ENCODE assay signal across 8 cellular contexts in genomic region chr15:66504563-66505429, GRCh38. TPM values are rescaled to one million over a fixed set of nuclear protein-coding genes. Genes with fewer than 3 reads are reported as not detected.
DNase-seq lines count a peak whose midpoint lies in the region; ATAC-seq lines count a peak whose summit lies in the region.

Gene RPL4, minus strand, starts transcription at chr15:66504855. Its CDS starts 65 bp downstream, at chr15:66504790.
Gene ZWILCH, plus strand, starts transcription at chr15:66505326. Its CDS starts 13 bp downstream, at chr15:66505339.

- DNase-seq in A172 (ENCODE audit: low spot score) (peak; percentile 81), NCI-H2227 (lab: John Stamatoyannopoulos, UW; ENCODE audit: unreplicated experiment) (peak; percentile 75), iris pigment epithelial cell (ENCODE audit: low read depth) (peak; percentile 89)
- peak; percentile 57 to 68 (median 63) for DNase-seq in activated CD4-positive, CD25-positive, alpha-beta regulatory T cell (lab: John Stamatoyannopoulos, UW)
- DNase-seq in central memory CD4-positive, alpha-beta T cell = peak; percentile 83
- peak; percentile 64 to 72 (median 68) for DNase-seq in stimulated activated CD4-positive, alpha-beta T cell treated with anti-CD3 and anti-CD28 coated beads, Interleukin-12 subunit alpha, Interleukin-12 subunit beta, amount 100 ng/mL, for 48 hours (ENCODE audit: low read depth in 2 of 3, low spot score in 1 of 3)

- ATAC-seq in GM18519 (IDR thresholded peaks at IDR 0.05; ENCODE audit: low FRiP score, unreplicated experiment) (peak; percentile 44), HG03045 (IDR thresholded peaks at IDR 0.05; ENCODE audit: unreplicated experiment) (peak; percentile 80)

RNA-seq across cellular contexts. Expression of gene RPL4, which starts in this region (rescaled TPM):
- 2,139 and 2,612 TPM in 2 replicates for total RNA-seq in A172 (2014; rRNA removed; shearing (Covaris generic))

RNA-seq across cellular contexts. Expression of gene ZWILCH, which starts in this region (rescaled TPM):
- 44.4 and 51.4 TPM in 2 replicates for total RNA-seq in A172 (2014; rRNA removed; shearing (Covaris generic))

Comparison
In these comparisons a context has a peak if more than half of its experiments do, and no peak if none do; other contexts are left out.
1. Peak in every context shown above with its lines: DNase-seq and ATAC-seq.